Comparison of ENCODE assay signal across 17 cellular contexts in genomic region chr11:119025099-119025473, GRCh38. TPM values are rescaled to one million over a fixed set of nuclear protein-coding genes. Genes with fewer than 3 reads are reported as not detected.
DNase-seq lines count a peak whose midpoint lies in the region; ATAC-seq and TF ChIP-seq lines count a peak whose summit lies in the region.
"Had no signal": no experiment of that assay in that cellular context is flagged by ENCODE, and none has a peak within 500 bp of the region (broad histone marks: within the 10 kb centered on the region; RNA-seq: fewer than 3 reads in every experiment).

No MANE protein-coding gene starts in this region.

- 0 out of 2 replicates have a peak overlapping the region, but pooled peaks have one; percentile 59 for H3K27ac ChIP-seq in GM23338 (ENCODE audit: low read depth)
- H3K27ac ChIP-seq in sigmoid colon, result peak overlapping the region in 1 of 4 donors; percentile 15
- H3K27ac ChIP-seq: GM23248, PC-9 had no signal

- ATAC-seq in GM23338, result peak; percentile 9; the same call in 2 of the 3 replicates
- no peak for ATAC-seq in GM19395 (IDR thresholded peaks at IDR 0.05; ENCODE audit: unreplicated experiment)
- ATAC-seq: sciatic nerve; stimulated activated naive CD8-positive, alpha-beta T cell treated with anti-CD3 and anti-CD28 coated beads, Interleukin-15, amount 100 ng/mL, for 72 hours; T-cell had no signal

- TF ChIP-seq CTCF in GM23338 (conservative IDR thresholded peaks at IDR 0.05; ENCODE audit: low read depth in 2 of 2) (no peak), endothelial cell (IDR thresholded peaks at IDR 0.05; ENCODE audit: unreplicated experiment) (no peak), sigmoid colon (IDR thresholded peaks at IDR 0.05) (no peak)

- no peak overlapping the region for H2AFZ ChIP-seq in GM23338
- H2AFZ ChIP-seq: GM23248, PC-9 had no signal

- peaks cover 15% of the 10 kb centered on the region for H4K20me1 ChIP-seq in GM23338 (replicated peaks; ENCODE audit: insufficient read depth)

- peak overlapping the region; percentile 28 for H3K27ac Mint-ChIP-seq in activated CD4-positive, alpha-beta memory T cell treated with anti-CD3 and anti-CD28 coated beads for 36 hours
- no peak overlapping the region for H3K27ac Mint-ChIP-seq in activated CD4-positive, alpha-beta memory T cell treated with anti-CD3 and anti-CD28 coated beads, Interleukin-2, amount 10 ng/mL, durations not matched to agents 7 days and 5 days
- no peak overlapping the region for H3K27ac Mint-ChIP-seq in GM23338
- H3K27ac Mint-ChIP-seq in endothelial cell (ENCODE audit: unreplicated experiment), result no peak overlapping the region

- H3K4me3 ChIP-seq in GM23338 (no peak overlapping the region), sigmoid colon (no peak overlapping the region)
- H3K4me3 ChIP-seq: GM23248, PC-9 had no signal

- peaks cover 29% of the 10 kb centered on the region for H3K36me3 Mint-ChIP-seq in activated CD4-positive, alpha-beta memory T cell treated with anti-CD3 and anti-CD28 coated beads for 36 hours
- peaks cover 58% of the 10 kb centered on the region for H3K36me3 Mint-ChIP-seq in activated CD4-positive, alpha-beta memory T cell treated with anti-CD3 and anti-CD28 coated beads, Interleukin-2, amount 10 ng/mL, durations not matched to agents 7 days and 5 days (ENCODE audit: low read depth)
- H3K36me3 Mint-ChIP-seq in GM23338 (ENCODE audit: low read depth), result peaks cover 73% of the 10 kb centered on the region
- peaks cover 24% of the 10 kb centered on the region for H3K36me3 Mint-ChIP-seq in endothelial cell (ENCODE audit: low read depth, unreplicated experiment)

- no peaks in the 10 kb centered on the region for H3K9me3 Mint-ChIP-seq in activated CD4-positive, alpha-beta memory T cell treated with anti-CD3 and anti-CD28 coated beads for 36 hours
- no peaks in the 10 kb centered on the region for H3K9me3 Mint-ChIP-seq in activated CD4-positive, alpha-beta memory T cell treated with anti-CD3 and anti-CD28 coated beads, Interleukin-2, amount 10 ng/mL, durations not matched to agents 7 days and 5 days
- no peaks in the 10 kb centered on the region; the same call in 2 of the 3 replicates for H3K9me3 Mint-ChIP-seq in GM23338
- H3K9me3 Mint-ChIP-seq in endothelial cell (ENCODE audit: unreplicated experiment), result no peaks in the 10 kb centered on the region
- H3K9me3 Mint-ChIP-seq: stimulated activated naive CD8-positive, alpha-beta T cell treated with anti-CD3 and anti-CD28 coated beads, Interleukin-15, amount 100 ng/mL, for 72 hours; T-cell had no signal

- TF ChIP-seq EP300 in sigmoid colon (IDR thresholded peaks at IDR 0.05), result no peak

- H3K4me3 Mint-ChIP-seq in activated CD4-positive, alpha-beta memory T cell treated with anti-CD3 and anti-CD28 coated beads for 36 hours, result no peak overlapping the region
- no peak overlapping the region for H3K4me3 Mint-ChIP-seq in activated CD4-positive, alpha-beta memory T cell treated with anti-CD3 and anti-CD28 coated beads, Interleukin-2, amount 10 ng/mL, durations not matched to agents 7 days and 5 days
- no peak overlapping the region for H3K4me3 Mint-ChIP-seq in GM23338
- H3K4me3 Mint-ChIP-seq in endothelial cell (ENCODE audit: unreplicated experiment), result peak overlapping the region; percentile 17
- H3K4me3 Mint-ChIP-seq: T-cell had no signal

- CTCF ChIA-PET in activated CD4-positive, alpha-beta memory T cell treated with anti-CD3 and anti-CD28 coated beads for 36 hours (lab: Charles Lee), result interaction anchor here (1.9 kb wide), 1 partner anchor 30 kb away, joined by 5 read pairs; no protein-coding TSS in a partner anchor
- CTCF ChIA-PET in activated CD4-positive, alpha-beta memory T cell treated with anti-CD3 and anti-CD28 coated beads, Interleukin-2, amount 10 ng/mL, durations not matched to agents 7 days and 5 days (lab: Charles Lee), result interaction anchor here (0.7 kb wide), 1 partner anchor 13 kb away, joined by 3 read pairs; no protein-coding TSS in a partner anchor

- no peaks in the 10 kb centered on the region for H3K9me2 ChIP-seq in GM23338 (ENCODE audit: insufficient read depth)

- WGBS in sigmoid colon, 2 donors, result 65 to 79% methylated on average over 5 of the region's 5 CpGs

- no peaks in the 10 kb centered on the region for H3K27me3 Mint-ChIP-seq in activated CD4-positive, alpha-beta memory T cell treated with anti-CD3 and anti-CD28 coated beads for 36 hours
- H3K27me3 Mint-ChIP-seq in activated CD4-positive, alpha-beta memory T cell treated with anti-CD3 and anti-CD28 coated beads, Interleukin-2, amount 10 ng/mL, durations not matched to agents 7 days and 5 days, result no peaks in the 10 kb centered on the region
- H3K27me3 Mint-ChIP-seq in GM23338 (ENCODE audit: insufficient read depth, low read depth, poor library complexity) (peaks cover 24% of the 10 kb centered on the region), endothelial cell (ENCODE audit: unreplicated experiment) (peaks cover 1% of the 10 kb centered on the region)
- H3K27me3 Mint-ChIP-seq: stimulated activated naive CD8-positive, alpha-beta T cell treated with anti-CD3 and anti-CD28 coated beads, Interleukin-15, amount 100 ng/mL, for 72 hours; T-cell had no signal

- H3K36me3 ChIP-seq in GM23338 (ENCODE audit: insufficient read depth) (peaks cover 34% of the 10 kb centered on the region), sigmoid colon (peaks cover 14 to 67% (median 24%) of the 10 kb centered on the region in 4 donors)

- peaks cover 28% of the 10 kb centered on the region for H3K79me2 ChIP-seq in GM23338 (replicated peaks; ENCODE audit: insufficient read depth)

- H3K9me3 ChIP-seq in sigmoid colon, result no peaks in the 10 kb centered on the region

- H3F3A ChIP-seq in GM23338 (replicated peaks; ENCODE audit: low read depth), result peaks cover 35% of the 10 kb centered on the region

- POLR2A ChIA-PET in activated CD4-positive, alpha-beta memory T cell treated with anti-CD3 and anti-CD28 coated beads for 36 hours (lab: Charles Lee), result interaction anchor here (0.8 to 3.4 kb wide), 4 partner anchors 10 to 31 kb away, joined by 3 to 13 read pairs (median 4); no protein-coding TSS in a partner anchor
- POLR2A ChIA-PET in activated CD4-positive, alpha-beta memory T cell treated with anti-CD3 and anti-CD28 coated beads, Interleukin-2, amount 10 ng/mL, durations not matched to agents 7 days and 5 days (lab: Charles Lee), result interaction anchor here (1.6 kb wide), 1 partner anchor 28 kb away, joined by 9 read pairs; the partner anchor contains the start of gene CENATAC

- intact Hi-C loops in activated CD4-positive, alpha-beta memory T cell treated with anti-CD3 and anti-CD28 coated beads for 36 hours (cut with micrococcal nuclease), result no loop called here
- intact Hi-C loops in sigmoid colon (cut with DNase I), result no loop called here

- H3K4me2 ChIP-seq in GM23338, result no peak overlapping the region
- H3K4me2 ChIP-seq: PC-9 had no signal

- H3K27me3 ChIP-seq in GM23338 (ENCODE audit: insufficient read depth) (no peaks in the 10 kb centered on the region), sigmoid colon (no peaks in the 10 kb centered on the region)

- no peak for TF ChIP-seq POLR2A in sigmoid colon (IDR thresholded peaks at IDR 0.05)

- H3K4me1 ChIP-seq in GM23338 (ENCODE audit: insufficient read depth), result peaks cover 16% of the 10 kb centered on the region
- peaks cover 0 to 28% (median 26%) of the 10 kb centered on the region in 4 donors for H3K4me1 ChIP-seq in sigmoid colon

- DNase-seq in activated CD4-positive, alpha-beta memory T cell treated with anti-CD3 and anti-CD28 coated beads for 36 hours, result peak; percentile 29
- no peak for DNase-seq in activated CD4-positive, alpha-beta memory T cell treated with anti-CD3 and anti-CD28 coated beads, Interleukin-2, amount 10 ng/mL, durations not matched to agents 7 days and 5 days
- DNase-seq in GM23338 (ENCODE audit: low spot score) (no peak), endothelial cell (ENCODE audit: low spot score) (no peak), sigmoid colon (peak; percentile 53), NCI-H1048 (lab: John Stamatoyannopoulos, UW) (no peak), NCI-H1105 treated with DMSO at 0.1 percent for 48 hours (lab: John Stamatoyannopoulos, UW) (no peak)
- DNase-seq: activated gamma-delta T cell treated with Interleukin-2 at 50 U/mL for 16 hours; central memory CD4-positive, alpha-beta T cell; glutamatergic neuron; GM23248; NCI-H1417; PC-9; stimulated activated naive CD8-positive, alpha-beta T cell treated with anti-CD3 and anti-CD28 coated beads, Interleukin-15, amount 100 ng/mL, for 72 hours; T-cell had no signal

- H3K4me1 Mint-ChIP-seq in activated CD4-positive, alpha-beta memory T cell treated with anti-CD3 and anti-CD28 coated beads for 36 hours (ENCODE audit: low read depth), result peaks cover 53% of the 10 kb centered on the region
- peaks cover 67% of the 10 kb centered on the region for H3K4me1 Mint-ChIP-seq in activated CD4-positive, alpha-beta memory T cell treated with anti-CD3 and anti-CD28 coated beads, Interleukin-2, amount 10 ng/mL, durations not matched to agents 7 days and 5 days
- peaks cover 32% of the 10 kb centered on the region for H3K4me1 Mint-ChIP-seq in GM23338
- H3K4me1 Mint-ChIP-seq in endothelial cell (ENCODE audit: unreplicated experiment), result peaks cover 36% of the 10 kb centered on the region

RNA-seq across cellular contexts. Expression of gene SLC37A4, which starts 5.6 kb away (rescaled TPM):
- 10 to 100 TPM; 33.4 to 37.0 TPM for total RNA-seq in activated CD4-positive, alpha-beta memory T cell treated with anti-CD3 and anti-CD28 coated beads for 36 hours
- 10 to 100 TPM; 31.6 to 33.9 TPM for total RNA-seq in activated CD4-positive, alpha-beta memory T cell treated with anti-CD3 and anti-CD28 coated beads, Interleukin-2, amount 10 ng/mL, durations not matched to agents 7 days and 5 days
- total RNA-seq in GM23338 (2014; rRNA removed; shearing (Covaris generic)), result 50.2 and 56.4 TPM in 2 replicates
- polyA plus RNA-seq in GM23338 (2016; fragmentation: Nextera tagmentation; extraction: Ambion mirVana) (20.0 and 23.4 TPM in 2 replicates), sigmoid colon (10 to 100 TPM in 2 of 3 donors, 1 to 10 TPM in 1; 8.4 to 31.5 (median 11.1) TPM)
- total RNA-seq in endothelial cell (ENCODE audit: unreplicated experiment) (21.9 TPM), sigmoid colon (10 to 100 TPM in 2 of 4 donors, 1 to 10 TPM in 2; 8.0 to 13.8 (median 10.1) TPM)

RNA-seq across cellular contexts. Expression of gene TRAPPC4, which starts 6.5 kb away (rescaled TPM):
- 10 to 100 TPM; 86.4 to 87.8 TPM for total RNA-seq in activated CD4-positive, alpha-beta memory T cell treated with anti-CD3 and anti-CD28 coated beads for 36 hours
- total RNA-seq in activated CD4-positive, alpha-beta memory T cell treated with anti-CD3 and anti-CD28 coated beads, Interleukin-2, amount 10 ng/mL, durations not matched to agents 7 days and 5 days, result 10 to 100 TPM; 67.0 to 71.1 TPM
- total RNA-seq in GM23338 (2014; rRNA removed; shearing (Covaris generic)), result 79.9 and 97.2 TPM in 2 replicates
- polyA plus RNA-seq in GM23338 (2016; fragmentation: Nextera tagmentation; extraction: Ambion mirVana) (118 and 142 TPM in 2 replicates), sigmoid colon (10 to 100 TPM; 49.9 to 90.9 (median 74.5) TPM)
- total RNA-seq in endothelial cell (ENCODE audit: unreplicated experiment) (60.4 TPM), sigmoid colon (10 to 100 TPM; 32.4 to 60.3 (median 47.5) TPM)

RNA-seq across cellular contexts. Expression of gene RPS25, which starts 6.9 kb away (rescaled TPM):
- 1,000 to 10,000 TPM; 1,852 to 1,922 TPM for total RNA-seq in activated CD4-positive, alpha-beta memory T cell treated with anti-CD3 and anti-CD28 coated beads for 36 hours
- 1,000 to 10,000 TPM; 1,257 to 1,287 TPM for total RNA-seq in activated CD4-positive, alpha-beta memory T cell treated with anti-CD3 and anti-CD28 coated beads, Interleukin-2, amount 10 ng/mL, durations not matched to agents 7 days and 5 days
- 1,462 and 1,965 TPM in 2 replicates for total RNA-seq in GM23338 (2014; rRNA removed; shearing (Covaris generic))
- 3,622 and 3,632 TPM in 2 replicates for polyA plus RNA-seq in GM23338 (2016; fragmentation: Nextera tagmentation; extraction: Ambion mirVana)
- total RNA-seq in endothelial cell (ENCODE audit: unreplicated experiment), result 1,293 TPM
- 1,000 to 10,000 TPM; 1,350 to 3,369 (median 2,098) TPM for total RNA-seq in sigmoid colon
- polyA plus RNA-seq in sigmoid colon, result 1,000 to 10,000 TPM; 2,091 to 3,409 (median 2,533) TPM

RNA-seq across cellular contexts. Expression of gene CENATAC, which starts 27.1 kb away (rescaled TPM):
- 10 to 100 TPM; 21.4 to 22.3 TPM for total RNA-seq in activated CD4-positive, alpha-beta memory T cell treated with anti-CD3 and anti-CD28 coated beads for 36 hours
- 10 to 100 TPM; 34.6 to 35.0 TPM for total RNA-seq in activated CD4-positive, alpha-beta memory T cell treated with anti-CD3 and anti-CD28 coated beads, Interleukin-2, amount 10 ng/mL, durations not matched to agents 7 days and 5 days
- total RNA-seq in GM23338 (2014; rRNA removed; shearing (Covaris generic)), result 34.3 and 34.5 TPM in 2 replicates
- polyA plus RNA-seq in GM23338 (2016; fragmentation: Nextera tagmentation; extraction: Ambion mirVana), result 31.7 and 33.4 TPM in 2 replicates
- total RNA-seq in endothelial cell (ENCODE audit: unreplicated experiment), result 34.7 TPM
- total RNA-seq in sigmoid colon, result 10 to 100 TPM; 29.6 to 60.5 (median 40.7) TPM
- polyA plus RNA-seq in sigmoid colon, result 10 to 100 TPM in 1 of 3 donors, 1 to 10 TPM in 2; 5.3 to 24.6 (median 7.2) TPM

RNA-seq across cellular contexts. Expression of gene HYOU1, which starts 31.9 kb away (rescaled TPM):
- total RNA-seq in activated CD4-positive, alpha-beta memory T cell treated with anti-CD3 and anti-CD28 coated beads for 36 hours, result 100 to 1,000 TPM; 127 to 136 TPM
- 100 to 1,000 TPM; 123 to 125 TPM for total RNA-seq in activated CD4-positive, alpha-beta memory T cell treated with anti-CD3 and anti-CD28 coated beads, Interleukin-2, amount 10 ng/mL, durations not matched to agents 7 days and 5 days
- total RNA-seq in GM23338 (2014; rRNA removed; shearing (Covaris generic)), result 221 and 229 TPM in 2 replicates
- polyA plus RNA-seq in GM23338 (2016; fragmentation: Nextera tagmentation; extraction: Ambion mirVana), result 48.2 and 51.6 TPM in 2 replicates
- total RNA-seq in endothelial cell (ENCODE audit: unreplicated experiment), result 243 TPM
- total RNA-seq in sigmoid colon, result 10 to 100 TPM; 26.6 to 37.6 (median 30.7) TPM
- 100 to 1,000 TPM in 1 of 3 donors, 10 to 100 TPM in 1, 1 to 10 TPM in 1; 6.0 to 106 (median 22.0) TPM for polyA plus RNA-seq in sigmoid colon

Comparison
In these comparisons a context has a peak if more than half of its experiments do, and no peak if none do; other contexts are left out.
1. DNase-seq: peak in activated CD4-positive, alpha-beta memory T cell treated with anti-CD3 and anti-CD28 coated beads for 36 hours (single experiment) and sigmoid colon (single experiment); none in activated CD4-positive, alpha-beta memory T cell treated with anti-CD3 and anti-CD28 coated beads, Interleukin-2, amount 10 ng/mL, durations not matched to agents 7 days and 5 days (single experiment), GM23338 (single experiment), endothelial cell (single experiment), NCI-H1048 (single experiment) and NCI-H1105 treated with DMSO at 0.1 percent for 48 hours (single experiment).